ENCODE assay signal across 8 cellular contexts in genomic region chr3:100399341-100400071, GRCh38. TPM values are rescaled to one million over a fixed set of nuclear protein-coding genes. Genes with fewer than 3 reads are reported as not detected.
DNase-seq lines count a peak whose midpoint lies in the region; ATAC-seq, FAIRE-seq and TF ChIP-seq lines count a peak whose summit lies in the region.

No MANE protein-coding gene starts in this region.

- H3K4me1 ChIP-seq in RWPE2 (ENCODE audit: insufficient read depth, poor library complexity, severe bottlenecking) (peaks cover 11% of the 10 kb centered on the region), fibroblast of lung (ENCODE audit: control insufficient read depth, extremely low read depth, insufficient read depth, low read length) (no peaks in the 10 kb centered on the region)

- H4K20me1 ChIP-seq in fibroblast of lung (ENCODE audit: control insufficient read depth, extremely low read depth, insufficient read depth, low read length), result no peaks in the 10 kb centered on the region

- H3K9ac ChIP-seq in fibroblast of lung (ENCODE audit: insufficient read depth, low read length), result peak overlapping the region; percentile 45

- no peaks in the 10 kb centered on the region for H3K27me3 ChIP-seq in RWPE2 (ENCODE audit: insufficient read depth, poor library complexity, severe bottlenecking)
- no peaks in the 10 kb centered on the region for H3K27me3 ChIP-seq in fibroblast of lung (ENCODE audit: control insufficient read depth, insufficient read depth, low read length)

- H3K27ac ChIP-seq in RWPE2 (ENCODE audit: poor library complexity, severe bottlenecking), result no peak overlapping the region
- H3K27ac ChIP-seq in fibroblast of lung (ENCODE audit: insufficient read depth, low read length), result peak overlapping the region; percentile 98

- DNase-seq in RWPE2 (ENCODE audit: low spot score), result no peak
- no peak for DNase-seq in fibroblast of lung (ENCODE audit: low read depth in 2 of 2)
- no peak for DNase-seq in retinal pigment epithelial cell (ENCODE audit: low read depth)
- DNase-seq in GM12891 (ENCODE audit: insufficient read length, low spot score), result no peak
- DNase-seq in mesenteric fat pad (ENCODE audit: low spot score), result no peak

- H2AFZ ChIP-seq in fibroblast of lung (ENCODE audit: low read length), result no peak overlapping the region

- H3K4me2 ChIP-seq in fibroblast of lung (ENCODE audit: extremely low read depth, insufficient read depth, low read length), result peak overlapping the region; percentile 96

- H3K79me2 ChIP-seq in fibroblast of lung (ENCODE audit: control insufficient read depth, insufficient read depth, low read length), result peaks cover 80% of the 10 kb centered on the region

- TF ChIP-seq CTCF in RWPE2 (IDR thresholded peaks at IDR 0.05; ENCODE audit: poor library complexity, severe bottlenecking), result no peak
- TF ChIP-seq CTCF in fibroblast of lung (conservative IDR thresholded peaks at IDR 0.05 in 1 of 2, IDR thresholded peaks at IDR 0.05 in 1 of 2; ENCODE audit: low read depth in 1 of 2, low read length in 2 of 2), result no peak
- no peak for TF ChIP-seq CTCF in retinal pigment epithelial cell (conservative IDR thresholded peaks at IDR 0.05; ENCODE audit: low read depth, low read length)

- peak overlapping the region; percentile 88 for H3K4me3 ChIP-seq in GM08714 (ENCODE audit: low read length)
- peak overlapping the region; percentile 58 for H3K4me3 ChIP-seq in RWPE2 (ENCODE audit: severe bottlenecking)
- H3K4me3 ChIP-seq in fibroblast of lung (replicated peaks in 1 of 4; ENCODE audit: control extremely low read depth in 1 of 4, insufficient read depth in 1 of 4, low read depth in 3 of 4, low read length in 4 of 4), result peak overlapping the region; percentile 71 to 97 (median 89)
- peak overlapping the region; percentile 91 for H3K4me3 ChIP-seq in retinal pigment epithelial cell (ENCODE audit: low read length)

- TF ChIP-seq POLR2A in GM12891 (IDR thresholded peaks at IDR 0.05; ENCODE audit: low read depth, low read length), result no peak

- H3K9me3 ChIP-seq in RWPE2 (ENCODE audit: severe bottlenecking) (no peaks in the 10 kb centered on the region), fibroblast of lung (ENCODE audit: control insufficient read depth, insufficient read depth, low read depth, low read length) (no peaks in the 10 kb centered on the region)

- H3K36me3 ChIP-seq in RWPE2 (ENCODE audit: low read depth) (peaks cover 2% of the 10 kb centered on the region), fibroblast of lung (ENCODE audit: control insufficient read depth, insufficient read depth, low read length) (no peaks in the 10 kb centered on the region)

- no peak for ATAC-seq in RWPE2 (ENCODE audit: low read depth)
- ATAC-seq in HG03025 (IDR thresholded peaks at IDR 0.05; ENCODE audit: low FRiP score, unreplicated experiment), result no peak
- ATAC-seq in HG03571 (IDR thresholded peaks at IDR 0.05; ENCODE audit: unreplicated experiment), result no peak

- FAIRE-seq in GM12891 (lab: Jason Lieb, UNC), result no peak

TF ChIP-seq in GM12891, 5 proteins besides CTCF, POLR2A, EP300 and RAD21:
- no peak for TF ChIP-seq SPI1 (IDR thresholded peaks at IDR 0.05; ENCODE audit: low read depth, low read length)
- TF ChIP-seq POLR2AphosphoS5 (IDR thresholded peaks at IDR 0.05; ENCODE audit: low read depth, low read length), result no peak
- TF ChIP-seq TAF1 (IDR thresholded peaks at IDR 0.05; ENCODE audit: low read depth, low read length), result no peak
- no peak for TF ChIP-seq PAX5 (IDR thresholded peaks at IDR 0.05; ENCODE audit: insufficient read depth, low read length, severe bottlenecking)
- TF ChIP-seq POU2F2 (IDR thresholded peaks at IDR 0.05; ENCODE audit: low read depth, low read length), result no peak

RNA-seq across cellular contexts. Expression of gene TOMM70, which starts 1.4 kb away (rescaled TPM):
- total RNA-seq in fibroblast of lung (50.8 and 56.1 TPM in 2 replicates), mesenteric fat pad (47.8 TPM)
- 41.8 and 44.2 TPM in 2 replicates for polyA plus RNA-seq in fibroblast of lung
- polyA plus RNA-seq in fibroblast of lung (2012), result 32.7 and 36.8 TPM in 2 replicates
- polyA minus RNA-seq in fibroblast of lung (ENCODE audit: low replicate concordance), result 2.8 and 6.1 TPM in 2 replicates
- 25.2 TPM for polyA plus RNA-seq in GM12891 (2012; ENCODE audit: low read depth, missing spikeins)

RNA-seq across cellular contexts. Expression of gene LNP1, which starts 1.8 kb away (rescaled TPM):
- total RNA-seq in fibroblast of lung (3.1 and 4.1 TPM in 2 replicates), mesenteric fat pad (1.3 TPM)
- polyA plus RNA-seq in fibroblast of lung, result 3.5 and 4.7 TPM in 2 replicates
- polyA plus RNA-seq in fibroblast of lung (2012), result 1.9 and 2.4 TPM in 2 replicates
- 0.79 and 2.6 TPM in 2 replicates for polyA minus RNA-seq in fibroblast of lung (ENCODE audit: low replicate concordance)
- polyA plus RNA-seq in GM12891 (2012; ENCODE audit: low read depth, missing spikeins), result 0.45 TPM
